1 cellular context compared by ENCODE assay signal in the genomic region with DNA sequence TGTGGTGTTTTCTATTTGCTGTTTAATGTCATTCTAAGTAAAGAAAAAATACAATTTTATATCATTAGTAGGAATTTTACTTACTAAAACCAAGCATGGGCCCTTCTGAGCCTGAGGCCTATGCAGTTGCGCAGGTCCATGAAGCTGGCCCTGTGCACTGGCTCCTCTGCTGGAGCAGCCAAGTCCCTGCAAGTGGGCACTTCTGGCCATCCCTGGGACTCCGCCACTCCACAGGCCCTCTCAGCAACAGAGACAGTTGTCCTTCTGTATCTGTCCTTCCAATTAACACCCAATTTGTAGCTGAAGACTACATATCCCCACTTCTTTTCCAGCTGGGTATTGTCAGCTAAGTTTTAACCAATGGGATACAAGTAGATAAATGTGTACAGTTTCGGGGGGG.
TF ChIP-seq lines count a peak whose summit lies in the region.

No MANE protein-coding gene starts in this region.

TF ChIP-seq in WTC11, 78 proteins besides CTCF, POLR2A, EP300 and RAD21 (continued from another document):
- no peak for TF ChIP-seq MYBL2 (CRISPR knock-in tag; IDR thresholded peaks at IDR 0.05)
- TF ChIP-seq, protein P1, sequence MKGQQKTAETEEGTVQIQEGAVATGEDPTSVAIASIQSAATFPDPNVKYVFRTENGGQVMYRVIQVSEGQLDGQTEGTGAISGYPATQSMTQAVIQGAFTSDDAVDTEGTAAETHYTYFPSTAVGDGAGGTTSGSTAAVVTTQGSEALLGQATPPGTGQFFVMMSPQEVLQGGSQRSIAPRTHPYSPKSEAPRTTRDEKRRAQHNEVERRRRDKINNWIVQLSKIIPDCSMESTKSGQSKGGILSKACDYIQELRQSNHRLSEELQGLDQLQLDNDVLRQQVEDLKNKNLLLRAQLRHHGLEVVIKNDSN (CRISPR knock-in tag; IDR thresholded peaks at IDR 0.05): no peak
- no peak for TF ChIP-seq ZNF219 (CRISPR knock-in tag; IDR thresholded peaks at IDR 0.05; ENCODE audit: borderline replicate concordance)
- TF ChIP-seq ZNF396 (CRISPR knock-in tag; IDR thresholded peaks at IDR 0.05; ENCODE audit: borderline replicate concordance): no peak
- TF ChIP-seq, protein P2, sequence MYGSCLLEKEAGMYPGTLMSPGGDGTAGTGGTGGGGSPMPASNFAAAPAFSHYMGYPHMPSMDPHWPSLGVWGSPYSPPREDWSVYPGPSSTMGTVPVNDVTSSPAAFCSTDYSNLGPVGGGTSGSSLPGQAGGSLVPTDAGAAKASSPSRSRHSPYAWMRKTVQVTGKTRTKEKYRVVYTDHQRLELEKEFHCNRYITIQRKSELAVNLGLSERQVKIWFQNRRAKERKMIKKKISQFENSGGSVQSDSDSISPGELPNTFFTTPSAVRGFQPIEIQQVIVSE (CRISPR knock-in tag; IDR thresholded peaks at IDR 0.05; ENCODE audit: borderline replicate concordance): no peak
- TF ChIP-seq, protein P3, sequence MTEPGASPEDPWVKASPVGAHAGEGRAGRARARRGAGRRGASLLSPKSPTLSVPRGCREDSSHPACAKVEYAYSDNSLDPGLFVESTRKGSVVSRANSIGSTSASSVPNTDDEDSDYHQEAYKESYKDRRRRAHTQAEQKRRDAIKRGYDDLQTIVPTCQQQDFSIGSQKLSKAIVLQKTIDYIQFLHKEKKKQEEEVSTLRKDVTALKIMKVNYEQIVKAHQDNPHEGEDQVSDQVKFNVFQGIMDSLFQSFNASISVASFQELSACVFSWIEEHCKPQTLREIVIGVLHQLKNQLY (CRISPR knock-in tag; IDR thresholded peaks at IDR 0.05): no peak
TF ChIP-seq in WTC11: peak in this region for 0.
